In the genomic region with DNA sequence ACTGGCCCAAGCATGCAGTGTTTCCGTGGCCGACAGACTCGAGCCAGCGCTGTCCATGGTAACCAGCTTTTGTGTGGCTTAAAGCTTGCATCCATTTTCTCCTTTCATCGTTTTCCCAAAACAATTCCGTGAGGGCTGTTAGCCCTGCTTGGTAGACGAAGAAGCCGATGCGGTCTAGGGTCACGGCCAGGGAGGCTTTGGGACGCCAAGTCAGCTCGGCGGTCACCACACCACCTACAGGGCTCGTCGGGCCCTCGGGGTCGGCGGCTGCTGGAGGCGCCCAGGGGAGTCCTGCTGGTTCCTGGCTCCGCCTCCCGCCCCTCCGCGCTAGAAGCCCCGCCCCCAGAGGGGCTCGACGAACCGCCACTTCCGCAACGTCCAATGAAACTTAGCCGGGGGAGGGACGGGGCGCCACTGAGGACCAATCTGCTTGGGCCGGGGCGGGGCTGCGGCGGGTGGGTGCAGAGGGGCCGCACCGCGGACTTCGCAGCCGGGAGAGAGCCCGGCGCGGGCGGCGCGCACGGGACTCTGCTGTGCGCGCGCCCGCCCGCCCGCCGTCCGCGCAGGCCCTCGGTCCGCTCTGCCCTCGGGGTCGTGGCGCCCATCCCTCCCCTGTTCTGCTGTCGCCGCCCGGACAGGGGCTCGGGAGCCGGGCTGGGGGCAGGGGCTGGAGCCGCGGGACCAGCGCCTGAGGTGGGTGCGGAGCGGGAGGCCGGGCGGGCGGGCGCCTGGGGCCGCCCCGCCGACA, we compare ENCODE assay signal across 8 cellular contexts. TPM values are rescaled to one million over a fixed set of nuclear protein-coding genes. Genes with fewer than 3 reads are reported as not detected.
DNase-seq lines count a peak whose midpoint lies in the region; ATAC-seq and TF ChIP-seq lines count a peak whose summit lies in the region.

A gene with protein sequence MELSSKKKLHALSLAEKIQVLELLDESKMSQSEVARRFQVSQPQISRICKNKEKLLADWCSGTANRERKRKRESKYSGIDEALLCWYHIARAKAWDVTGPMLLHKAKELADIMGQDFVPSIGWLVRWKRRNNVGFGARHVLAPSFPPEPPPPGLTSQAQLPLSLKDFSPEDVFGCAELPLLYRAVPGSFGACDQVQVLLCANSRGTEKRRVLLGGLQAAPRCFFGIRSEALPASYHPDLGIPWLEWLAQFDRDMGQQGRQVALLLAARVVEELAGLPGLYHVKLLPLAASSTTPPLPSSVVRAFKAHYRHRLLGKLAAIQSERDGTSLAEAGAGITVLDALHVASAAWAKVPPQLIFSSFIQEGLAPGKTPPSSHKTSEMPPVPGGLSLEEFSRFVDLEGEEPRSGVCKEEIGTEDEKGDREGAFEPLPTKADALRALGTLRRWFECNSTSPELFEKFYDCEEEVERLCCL (plus strand): TSS at position 487 of the 748 bp plus-strand sequence. CDS start 1,058 bp downstream, outside the sequence.

- no peak for TF ChIP-seq CTCF in chondrocyte (IDR thresholded peaks at IDR 0.05)

- no peaks in the 10 kb centered on the region for H3K9me3 Mint-ChIP-seq in chondrocyte (ENCODE audit: low read depth)

- H3K27ac ChIP-seq in layer of hippocampus (ENCODE audit: low read depth, low read length), result peak within 1 kb of the TSS; percentile 66

- H3K27me3 ChIP-seq in layer of hippocampus (ENCODE audit: control insufficient read depth, insufficient read depth, low read length), result no peaks in the 10 kb centered on the region

- peak within 1 kb of the TSS; percentile 75 for H3K4me3 Mint-ChIP-seq in chondrocyte (ENCODE audit: unreplicated experiment)

- peaks cover 17% of the 10 kb centered on the region for H3K4me1 Mint-ChIP-seq in chondrocyte (ENCODE audit: low read depth)

- H3K27me3 Mint-ChIP-seq in chondrocyte (ENCODE audit: low read depth), result no peaks in the 10 kb centered on the region

- H3K36me3 Mint-ChIP-seq in chondrocyte (ENCODE audit: low read depth), result peaks cover 6% of the 10 kb centered on the region

- H3K27ac Mint-ChIP-seq in chondrocyte (ENCODE audit: unreplicated experiment), result peak within 1 kb of the TSS; percentile 87

- peak; percentile 79 for ATAC-seq in HG03432 (IDR thresholded peaks at IDR 0.05; ENCODE audit: unreplicated experiment)

- DNase-seq in Ammon's horn (ENCODE audit: low spot score) (peak; percentile 98), GM19238 (ENCODE audit: insufficient read length, low spot score) (peak; percentile 100), NCI-H510A (lab: John Stamatoyannopoulos, UW) (peak; percentile 96), chondrocyte (ENCODE audit: low spot score) (peak; percentile 97)
- peak; percentile 97 to 98 for DNase-seq in activated CD4-positive, alpha-beta T cell treated with anti-CD3 and anti-CD28 coated beads for 24 hours (ENCODE audit: low read depth in 2 of 2)
- peak; percentile 90 to 98 for DNase-seq in stimulated activated CD4-positive, alpha-beta T cell treated with anti-CD3 and anti-CD28 coated beads, Interleukin-1b, Interleukin-23, amount 100 ng/mL, for 1 hour (ENCODE audit: low read depth in 2 of 2)

RNA-seq across cellular contexts. Expression of the gene that starts here (rescaled TPM):
- 0.10 to 0.18 TPM in 2 of 3 replicates, not detected in the other for total RNA-seq in chondrocyte

Comparison
In these comparisons a context has a peak if more than half of its experiments do, and no peak if none do; other contexts are left out.
1. Peak in every context shown above with its lines: DNase-seq, ATAC-seq and H3K27ac ChIP-seq.
2. Peak in DNase-seq in chondrocyte; RNA of the gene not detected or under 1 TPM.